12 cellular contexts compared by ENCODE assay signal in genomic region chr19:2609389-2610116, GRCh38.
A peak's percentile ranks its signal among the peaks of the same experiment; 100 is the strongest.
DNase-seq lines count a peak whose midpoint lies in the region; ATAC-seq and TF ChIP-seq lines count a peak whose summit lies in the region.
"Had no signal": no experiment of that assay in that cellular context is flagged by ENCODE, and none has a peak within 500 bp of the region (broad histone marks: within the 10 kb centered on the region; RNA-seq: fewer than 3 reads in every experiment).

No MANE protein-coding gene starts in this region.

- H3F3A ChIP-seq in SU-DHL-6 (ENCODE audit: insufficient read depth) = peaks cover 33% of the 10 kb centered on the region

- ATAC-seq in GM21447 (IDR thresholded peaks at IDR 0.05; ENCODE audit: unreplicated experiment) = no peak
- ATAC-seq in HG03378 (IDR thresholded peaks at IDR 0.05; ENCODE audit: unreplicated experiment) = no peak

- H3K27ac ChIP-seq in BLaER1 treated with 17β-estradiol and CSF1 and Interleukin-3, amounts not matched to agents 10 nM and 100 nM = no peak overlapping the region
- H3K27ac ChIP-seq in SU-DHL-6 (ENCODE audit: low read depth, low read length) = peak overlapping the region; percentile 92
- peak overlapping the region; percentile 68 for H3K27ac ChIP-seq in muscle layer of colon (ENCODE audit: low read depth, low read length)

- no peaks in the 10 kb centered on the region for H3K9me2 ChIP-seq in SU-DHL-6 (replicated peaks; ENCODE audit: insufficient read depth, low read length)

- no peak for TF ChIP-seq POLR2A in erythroblast (IDR thresholded peaks at IDR 0.05; ENCODE audit: low read length)

- H3K4me2 ChIP-seq in BLaER1 treated with 17β-estradiol and CSF1 and Interleukin-3, amounts not matched to agents 10 nM and 100 nM = peak overlapping the region; percentile 34 to 96 (median 82)
- H3K4me2 ChIP-seq in SU-DHL-6 (ENCODE audit: low read depth, low read length, poor library complexity, severe bottlenecking) = peak overlapping the region; percentile 48

- H3K9ac ChIP-seq in BLaER1 treated with 17β-estradiol and CSF1 and Interleukin-3, amounts not matched to agents 10 nM and 100 nM = peak overlapping the region in 1 of 11 experiments; percentile 49; a peak in 2 of 22 replicates
- H3K9ac ChIP-seq in SU-DHL-6 (ENCODE audit: low read length) (peak overlapping the region; percentile 13; the same call in 1 of the 2 replicates), muscle layer of colon (ENCODE audit: low read length) (no peak overlapping the region)

- H3K27me3 ChIP-seq in BLaER1 treated with 17β-estradiol and CSF1 and Interleukin-3, amounts not matched to agents 10 nM and 100 nM = no peaks in the 10 kb centered on the region
- no peaks in the 10 kb centered on the region for H3K27me3 ChIP-seq in SU-DHL-6 (ENCODE audit: low read length)
- H3K27me3 ChIP-seq in muscle layer of colon (ENCODE audit: control insufficient read depth in 1 of 2, insufficient read depth in 2 of 2, low read length in 2 of 2) = no peaks in the 10 kb centered on the region

- DNase-seq in erythroblast (lab: John Stamatoyannopoulos, UW) = no peak
- DNase-seq in COR-L47 (lab: John Stamatoyannopoulos, UW) = no peak
- DNase-seq: activated CD4-positive, alpha-beta T cell treated with anti-CD3 and anti-CD28 coated beads, Interleukin-2, amount 50 U/mL, for 48 hours; activated naive CD4-positive, alpha-beta T cell treated with anti-CD3 and anti-CD28 coated beads, Interleukin-2, amount 50 U/mL, for 16 hours; NCI-H2081 treated with DMSO at 0.1 percent for 48 hours; stimulated activated CD4-positive, alpha-beta T cell treated with anti-CD3 and anti-CD28 coated beads, Interleukin-4, amount 100 ng/mL, for 1 hour had no signal

- H2AFZ ChIP-seq in SU-DHL-6 (ENCODE audit: low read depth, low read length, severe bottlenecking) = no peak overlapping the region

- H3K4me3 ChIP-seq in BLaER1 treated with 17β-estradiol and CSF1 and Interleukin-3, amounts not matched to agents 10 nM and 100 nM = no peak overlapping the region
- H3K4me3 ChIP-seq in GM12875 (ENCODE audit: low read depth, low read length) = peak overlapping the region; percentile 39
- no peak overlapping the region for H3K4me3 ChIP-seq in SU-DHL-6 (ENCODE audit: insufficient read depth, low read length, poor library complexity, severe bottlenecking)
- no peak overlapping the region for H3K4me3 ChIP-seq in muscle layer of colon (ENCODE audit: low read depth in 1 of 2, low read length in 2 of 2)

- no peak for TF ChIP-seq CTCF in GM12875 (IDR thresholded peaks at IDR 0.05; ENCODE audit: borderline replicate concordance, insufficient read depth, low read depth, low read length)
- no peak for TF ChIP-seq CTCF in SU-DHL-6 (IDR thresholded peaks at IDR 0.05; ENCODE audit: insufficient read depth, low read length, poor library complexity, severe bottlenecking)

- peaks cover 0 to 63% (median 36%) of the 10 kb centered on the region in 11 experiments; a peak in 14 of 22 replicates for H4K20me1 ChIP-seq in BLaER1 treated with 17β-estradiol and CSF1 and Interleukin-3, amounts not matched to agents 10 nM and 100 nM
- H4K20me1 ChIP-seq in SU-DHL-6 (ENCODE audit: low read depth, low read length) = no peaks in the 10 kb centered on the region

- H3K79me2 ChIP-seq in SU-DHL-6 (ENCODE audit: insufficient read depth, low read length) = no peaks in the 10 kb centered on the region

- peaks cover 0 to 31% (median 11%) of the 10 kb centered on the region in 11 experiments; a peak in 13 of 22 replicates for H3K36me3 ChIP-seq in BLaER1 treated with 17β-estradiol and CSF1 and Interleukin-3, amounts not matched to agents 10 nM and 100 nM
- H3K36me3 ChIP-seq in SU-DHL-6 (ENCODE audit: low read length) = no peaks in the 10 kb centered on the region
- no peaks in the 10 kb centered on the region for H3K36me3 ChIP-seq in muscle layer of colon (ENCODE audit: insufficient read depth, low read length)

- peaks cover 4 to 17% (median 9%) of the 10 kb centered on the region in 11 experiments; a peak in 21 of 22 replicates for H3K9me3 ChIP-seq in BLaER1 treated with 17β-estradiol and CSF1 and Interleukin-3, amounts not matched to agents 10 nM and 100 nM (replicated peaks in 1 of 11)
- no peaks in the 10 kb centered on the region for H3K9me3 ChIP-seq in SU-DHL-6 (ENCODE audit: insufficient read depth, low read length)
- H3K9me3 ChIP-seq in muscle layer of colon (ENCODE audit: low read length) = no peaks in the 10 kb centered on the region

- H3K4me1 ChIP-seq in BLaER1 treated with 17β-estradiol and CSF1 and Interleukin-3, amounts not matched to agents 10 nM and 100 nM = peaks cover 37 to 77% (median 59%) of the 10 kb centered on the region in 10 experiments
- peaks cover 4% of the 10 kb centered on the region for H3K4me1 ChIP-seq in muscle layer of colon (ENCODE audit: insufficient read depth, low read length)

Comparison
In these comparisons a context has a peak if more than half of its experiments do, and no peak if none do; other contexts are left out.
1. H3K27ac ChIP-seq: peak in SU-DHL-6 (single experiment) and muscle layer of colon (single experiment); none in BLaER1 treated with 17β-estradiol and CSF1 and Interleukin-3, amounts not matched to agents 10 nM and 100 nM (0 of 11).